In genomic region chr4:86657910-86658309, GRCh38 we compare ENCODE assay signal across 38 cellular contexts.
DNase-seq lines count a peak whose midpoint lies in the region; ATAC-seq, FAIRE-seq and TF ChIP-seq lines count a peak whose summit lies in the region.
"Had no signal": no experiment of that assay in that cellular context is flagged by ENCODE, and none has a peak within 500 bp of the region (broad histone marks: within the 10 kb centered on the region; RNA-seq: fewer than 3 reads in every experiment).

No MANE protein-coding gene starts in this region.

- in situ Hi-C loops in GM13976 (cut with MboI; ENCODE audit: low sequenced_read_pairs, unreplicated experiment), result no loop called here

- peak; percentile 81 for FAIRE-seq in bronchial epithelial cell (lab: Jason Lieb, UNC)
- FAIRE-seq: D721Med, GM12891 had no signal

- BruUV-seq in Calu3 (replicated peaks; lab: Mats Ljungman, UMichigan), result no TSS peak

- H3K9me3 ChIP-seq in left lung, result peaks cover 0 to 17% of the 10 kb centered on the region in 2 donors
- H3K9me3 ChIP-seq: prostate gland had no signal

- CTCF ChIA-PET in Calu3 (lab: Charles Lee), result no interaction called here

- H3K27me3 ChIP-seq in bronchial epithelial cell (ENCODE audit: control insufficient read depth, insufficient read depth, low read length), result no peaks in the 10 kb centered on the region
- H3K27me3 ChIP-seq in left lung, result no peaks in the 10 kb centered on the region
- H3K27me3 ChIP-seq: brain microvascular endothelial cell, tibial nerve had no signal

- H3K36me3 Mint-ChIP-seq in glutamatergic neuron (ENCODE audit: unreplicated experiment) (peaks cover 23% of the 10 kb centered on the region), Calu3 (ENCODE audit: insufficient read depth, unreplicated experiment) (no peaks in the 10 kb centered on the region)

- DNase-seq in GM13976 (ENCODE audit: low spot score) (peak; percentile 34), bronchial epithelial cell (ENCODE audit: low read depth) (no peak), glutamatergic neuron (no peak), left lung (no peak), T-helper 2 cell (no peak), Calu3 (no peak)
- DNase-seq: activated CD4-positive, alpha-beta memory T cell treated with anti-CD3 and anti-CD28 coated beads for 36 hours; activated CD4-positive, alpha-beta T cell treated with anti-CD3 and anti-CD28 coated beads for 1 hour; activated CD8-positive, alpha-beta memory T cell treated with anti-CD3 and anti-CD28 coated beads, Interleukin-2, amount 50 U/mL, for 48 hours; AML-193; amniotic stem cell; brain microvascular endothelial cell; CD4-positive, alpha-beta T cell; hypothalamus; IMR-90; left colon; mammary epithelial cell; NCI-H146; NCI-H226; NCI-H526 treated with DMSO at 0.1 percent for 48 hours; NK-92 treated with Interleukin-12 subunit alpha and Interleukin-12 subunit beta, amount 100 ng/mL, for 24 hours; occipital lobe; PC-3; Right ventricle myocardium superior; stimulated activated CD4-positive, alpha-beta T cell treated with anti-CD3 and anti-CD28 coated beads, Interleukin-12 subunit alpha, Interleukin-12 subunit beta, amount 100 ng/mL, for 4 hours; stimulated activated CD4-positive, alpha-beta T cell treated with anti-CD3 and anti-CD28 coated beads, Interleukin-2, amount 100 ng/mL, for 48 hours had no signal

- TF ChIP-seq CTCF in GM13976 (IDR thresholded peaks at IDR 0.05; ENCODE audit: borderline replicate concordance, control extremely low read depth, extremely low read depth, insufficient read depth, missing control alignments), result no peak
- TF ChIP-seq CTCF in bronchial epithelial cell (IDR thresholded peaks at IDR 0.05; ENCODE audit: insufficient read depth, low read length, severe bottlenecking), result no peak
- no peak for TF ChIP-seq CTCF in glutamatergic neuron (IDR thresholded peaks at IDR 0.05; ENCODE audit: partially characterized antibody, unreplicated experiment)
- TF ChIP-seq CTCF in left lung (IDR thresholded peaks at IDR 0.05), result no peak
- TF ChIP-seq CTCF in Calu3 (IDR thresholded peaks at IDR 0.05; ENCODE audit: unreplicated experiment), result no peak

- no peak overlapping the region for H3K27ac ChIP-seq in left lung
- H3K27ac ChIP-seq: brain microvascular endothelial cell, prostate gland, tibial nerve had no signal

- H3K4me1 Mint-ChIP-seq in glutamatergic neuron (ENCODE audit: low read depth, unreplicated experiment) (no peaks in the 10 kb centered on the region), Calu3 (ENCODE audit: low read depth, unreplicated experiment) (no peaks in the 10 kb centered on the region)
- H3K4me1 Mint-ChIP-seq: activated naive CD4-positive, alpha-beta T cell treated with anti-CD3 and anti-CD28 coated beads, Interleukin-2, amount 50 U/mL, for 24 hours had no signal

- H3K4me3 ChIP-seq in bronchial epithelial cell (ENCODE audit: low read depth, low read length) (no peak overlapping the region), left lung (no peak overlapping the region)
- H3K4me3 ChIP-seq: prostate gland, tibial nerve had no signal

- peak; percentile 83 for ATAC-seq in GM19351 (IDR thresholded peaks at IDR 0.05; ENCODE audit: unreplicated experiment)
- peak; percentile 41 for ATAC-seq in HG02885 (IDR thresholded peaks at IDR 0.05; ENCODE audit: poor library complexity, unreplicated experiment)
- no peak for ATAC-seq in left lung
- ATAC-seq: HCT116; left colon; natural killer cell treated with Interleukin-12 subunit alpha and Interleukin-12 subunit beta and Interleukin-15 and Interleukin-18, amount 100 ng/mL, for 72 hours; PC-3; sciatic nerve had no signal

- H3K4me1 ChIP-seq in left lung, result no peaks in the 10 kb centered on the region
- H3K4me1 ChIP-seq: prostate gland had no signal

- H3K36me3 ChIP-seq in bronchial epithelial cell (ENCODE audit: control insufficient read depth, insufficient read depth, low read length) (peaks cover 1% of the 10 kb centered on the region), left lung (no peaks in the 10 kb centered on the region)
- H3K36me3 ChIP-seq: brain microvascular endothelial cell, prostate gland had no signal

- intact Hi-C loops in left lung (cut with DNase I) (no loop called here), Calu3 (cut with micrococcal nuclease; ENCODE audit: unreplicated experiment) (no loop called here)

- H3K9me3 Mint-ChIP-seq in glutamatergic neuron (ENCODE audit: unreplicated experiment), result peaks cover 15% of the 10 kb centered on the region
- peaks cover 5% of the 10 kb centered on the region for H3K9me3 Mint-ChIP-seq in Calu3 (ENCODE audit: low read depth, unreplicated experiment)

- no peak overlapping the region for H3K27ac Mint-ChIP-seq in glutamatergic neuron (ENCODE audit: unreplicated experiment)
- no peak overlapping the region for H3K27ac Mint-ChIP-seq in Calu3 (ENCODE audit: unreplicated experiment)
- H3K27ac Mint-ChIP-seq: activated CD4-positive, alpha-beta memory T cell treated with anti-CD3 and anti-CD28 coated beads for 36 hours; activated naive CD4-positive, alpha-beta T cell treated with anti-CD3 and anti-CD28 coated beads, Interleukin-2, amount 50 U/mL, for 24 hours; activated T-helper 2 cell treated with anti-CD3 and anti-CD28 coated beads, Interferon-gamma antibody, Interleukin-2, Interleukin-4, amounts not matched to agents 10 μg/mL and 5 μg/mL and 100 μg/mL, durations not matched to agents 14 hours and 24 hours and 36 hours; CD4-positive, alpha-beta T cell; natural killer cell treated with Interleukin-12 subunit alpha and Interleukin-12 subunit beta and Interleukin-15 and Interleukin-18, amount 100 ng/mL, for 72 hours; T-helper 2 cell treated with Interferon-gamma antibody and Interleukin-4, amounts not matched to agents 5 μg/mL and 100 μg/mL, for 36 hours had no signal

- H3K4me3 Mint-ChIP-seq in glutamatergic neuron (ENCODE audit: unreplicated experiment) (no peak overlapping the region), Calu3 (ENCODE audit: low read depth, unreplicated experiment) (no peak overlapping the region)
- H3K4me3 Mint-ChIP-seq: activated CD4-positive, alpha-beta memory T cell treated with anti-CD3 and anti-CD28 coated beads for 36 hours; activated naive CD4-positive, alpha-beta T cell treated with anti-CD3 and anti-CD28 coated beads, Interleukin-2, amount 50 U/mL, for 24 hours; CD4-positive, alpha-beta T cell; natural killer cell treated with Interleukin-12 subunit alpha and Interleukin-12 subunit beta and Interleukin-15 and Interleukin-18, amount 100 ng/mL, for 72 hours; T-helper 2 cell treated with Interferon-gamma antibody and Interleukin-4, amounts not matched to agents 5 μg/mL and 100 μg/mL, for 36 hours had no signal

- H3K27me3 Mint-ChIP-seq in glutamatergic neuron (ENCODE audit: unreplicated experiment) (no peaks in the 10 kb centered on the region), Calu3 (ENCODE audit: unreplicated experiment) (no peaks in the 10 kb centered on the region)
- H3K27me3 Mint-ChIP-seq: activated CD4-positive, alpha-beta memory T cell treated with anti-CD3 and anti-CD28 coated beads for 36 hours; activated naive CD4-positive, alpha-beta T cell treated with anti-CD3 and anti-CD28 coated beads, Interleukin-2, amount 50 U/mL, for 24 hours; natural killer cell treated with Interleukin-12 subunit alpha and Interleukin-12 subunit beta and Interleukin-15 and Interleukin-18, amount 100 ng/mL, for 72 hours had no signal
